ENCODE assay signal across 8 cellular contexts in the genomic region with DNA sequence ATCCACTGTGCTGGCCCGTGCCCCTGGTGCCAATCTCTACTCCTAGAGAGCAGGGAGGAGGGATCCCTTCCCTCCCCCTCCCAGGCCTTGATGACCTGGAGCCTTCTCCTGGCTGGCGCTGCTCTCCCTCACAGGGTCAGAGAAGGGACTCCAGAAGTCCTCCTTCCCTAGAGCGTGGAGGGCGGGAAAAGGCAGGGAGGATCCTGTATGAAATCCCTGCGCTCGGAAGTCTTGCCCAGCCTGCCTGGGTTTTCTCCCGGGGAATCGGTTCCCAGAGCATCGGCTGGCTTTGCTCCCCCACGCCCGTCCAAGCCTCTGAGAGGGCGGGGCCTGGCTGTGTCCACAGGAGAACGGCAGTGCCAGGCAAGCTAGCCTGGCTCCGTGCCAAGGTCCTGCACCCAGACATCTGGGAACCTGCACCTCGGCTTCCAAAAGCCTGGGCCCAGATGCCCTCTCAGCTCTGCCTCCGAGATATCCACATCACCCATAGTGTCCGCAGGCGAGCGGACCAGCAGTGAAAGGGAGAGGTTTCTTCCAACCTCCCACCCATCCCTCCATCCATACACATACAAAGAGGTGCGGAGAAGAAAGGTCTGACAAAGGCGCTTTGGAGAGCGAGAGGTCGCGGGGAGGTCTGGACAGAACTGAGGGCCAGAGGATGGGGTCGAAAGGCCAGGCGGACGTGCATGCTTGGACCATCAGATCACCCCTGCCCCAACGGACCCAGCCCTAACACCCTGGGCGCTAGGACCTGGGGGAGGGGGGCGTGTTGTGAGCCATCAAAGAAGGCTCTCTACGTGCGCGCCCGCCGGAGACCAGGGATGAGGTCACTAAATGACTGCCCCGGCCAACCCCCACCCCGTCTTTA. TPM values are rescaled to one million over a fixed set of nuclear protein-coding genes. Genes with fewer than 3 reads are reported as not detected.
DNase-seq lines count a peak whose midpoint lies in the region; ATAC-seq and TF ChIP-seq lines count a peak whose summit lies in the region.
"Had no signal": no experiment of that assay in that cellular context is flagged by ENCODE, and none has a peak within 500 bp of the region (broad histone marks: within the 10 kb centered on the region; RNA-seq: fewer than 3 reads in every experiment).

No MANE protein-coding gene starts in this region.

- peak overlapping the region; percentile 92 to 95 (median 94) for H3K4me3 Mint-ChIP-seq in brain

- H4K20me1 ChIP-seq in HCT116 (ENCODE audit: insufficient read depth): no peaks in the 10 kb centered on the region

- peaks cover 69% of the 10 kb centered on the region for H3K4me1 Mint-ChIP-seq in brain

- H3K4me3 ChIP-seq in HCT116 (replicated peaks in 1 of 2; ENCODE audit: low read depth in 1 of 2, low read length in 2 of 2) (peak overlapping the region; percentile 56 to 64), iPS-15b (ENCODE audit: low read depth, low read length) (peak overlapping the region; percentile 85)

- H3K27me3 ChIP-seq in HCT116 (ENCODE audit: insufficient read depth, low read length): no peaks in the 10 kb centered on the region
- H3K27me3 ChIP-seq in iPS-15b (ENCODE audit: control insufficient read depth, insufficient read depth, low read length): peaks cover 56% of the 10 kb centered on the region

- no peaks in the 10 kb centered on the region for H3K9me3 ChIP-seq in HCT116 (ENCODE audit: control insufficient read depth in 1 of 2, insufficient read depth in 1 of 2, low read depth in 1 of 2, low read length in 2 of 2)
- H3K9me3 ChIP-seq in iPS-15b (ENCODE audit: control insufficient read depth, insufficient read depth, low read length): no peaks in the 10 kb centered on the region

- CTCF ChIA-PET in HCT116 (lab: Charles Lee): interaction anchor here (0.7 kb wide), 1 partner anchor 38 kb away, joined by 5 read pairs; no protein-coding TSS in a partner anchor

- H3K36me3 ChIP-seq in HCT116 (ENCODE audit: control insufficient read depth in 1 of 2, insufficient read depth in 2 of 2, low read length in 2 of 2): no peaks in the 10 kb centered on the region
- no peaks in the 10 kb centered on the region for H3K36me3 ChIP-seq in iPS-15b (ENCODE audit: control insufficient read depth, insufficient read depth, low read length)

- no peak overlapping the region for H2AFZ ChIP-seq in HCT116 (ENCODE audit: low read depth, low read length, poor library complexity, severe bottlenecking)

- H3K27ac ChIP-seq in HCT116 (ENCODE audit: low read depth, low read length): no peak overlapping the region

- no peak for TF ChIP-seq POLR2A in HCT116 (IDR thresholded peaks at IDR 0.05; ENCODE audit: borderline replicate concordance, extremely low read depth, insufficient read depth, insufficient read length)

- no peak for TF ChIP-seq RAD21 in HCT116 (IDR thresholded peaks at IDR 0.05; ENCODE audit: low read depth)

- peaks cover 13% of the 10 kb centered on the region for H3K27me3 Mint-ChIP-seq in brain

- POLR2A ChIA-PET in HCT116 (lab: Charles Lee): interaction anchor here (0.6 kb wide), 1 partner anchor 235 kb away, joined by 3 read pairs; no protein-coding TSS in a partner anchor

- no peaks in the 10 kb centered on the region for H3K79me2 ChIP-seq in HCT116 (ENCODE audit: insufficient read depth, low read length)

- no TSS peak for BruUV-seq in HCT116 (replicated peaks; lab: Mats Ljungman, UMichigan)

- intact Hi-C loops in HCT116 (cut with micrococcal nuclease): loop anchor here (10.0 kb wide), 1 partner anchor 459 kb away; a partner anchor contains a TSS

- ATAC-seq in HCT116 (peak; percentile 26), GM21526 (IDR thresholded peaks at IDR 0.05; ENCODE audit: low FRiP score, unreplicated experiment) (no peak)

- no peak overlapping the region for H3K9ac ChIP-seq in HCT116 (ENCODE audit: low read length)
- H3K9ac ChIP-seq in iPS-15b (ENCODE audit: low read depth, low read length): no peak overlapping the region

- H3K4me2 ChIP-seq in HCT116 (ENCODE audit: low read length): peak overlapping the region; percentile 99

- peaks cover 0 to 3% (median 0%) of the 10 kb centered on the region in 5 experiments for H3K9me3 Mint-ChIP-seq in brain

- TF ChIP-seq CTCF in HCT116 (IDR thresholded peaks at IDR 0.05 in 2 of 3, conservative IDR thresholded peaks at IDR 0.05 in 1 of 3; ENCODE audit: borderline replicate concordance in 1 of 3, insufficient read depth in 1 of 3, low read depth in 2 of 3, low read length in 2 of 3) (no peak), brain (conservative IDR thresholded peaks at IDR 0.05) (no peak)

- DNase-seq in HCT116 (ENCODE audit: low read depth, low spot score) (no peak), RPMI7951 (ENCODE audit: low read depth) (peak; percentile 40), renal cortical epithelial cell (ENCODE audit: low read depth) (peak; percentile 11), NCI-H2196 treated with DMSO at 0.1 percent for 48 hours (lab: John Stamatoyannopoulos, UW; ENCODE audit: unreplicated experiment) (no peak)

- RAD21 ChIA-PET in HCT116 (lab: Charles Lee; ENCODE audit: low non-redundant PET in 1 of 2, low total read pairs in 2 of 2, uncharacterized antibody in 2 of 2, unreplicated experiment in 2 of 2): no interaction called here

- H3K9me2 ChIP-seq in HCT116 (ENCODE audit: insufficient read depth): no peaks in the 10 kb centered on the region

- H3K27ac Mint-ChIP-seq in brain: peak overlapping the region; percentile 91 to 98 (median 95)

- peaks cover 6% of the 10 kb centered on the region for H3K36me3 Mint-ChIP-seq in brain

- H3K4me1 ChIP-seq in HCT116 (ENCODE audit: control insufficient read depth in 1 of 2, insufficient read depth in 2 of 2, low read length in 2 of 2) (peaks cover 21 to 42% of the 10 kb centered on the region in 2 experiments), iPS-15b (ENCODE audit: control insufficient read depth, insufficient read depth, low read length) (peaks cover 18% of the 10 kb centered on the region)

TF ChIP-seq in HCT116, 20 proteins besides CTCF, POLR2A, EP300 and RAD21:
- no peak for TF ChIP-seq POLR2AphosphoS5 (IDR thresholded peaks at IDR 0.05; ENCODE audit: low read depth, low read length)
- TF ChIP-seq EGR1 (IDR thresholded peaks at IDR 0.05; ENCODE audit: low read depth): no peak
- TF ChIP-seq, protein P1, sequence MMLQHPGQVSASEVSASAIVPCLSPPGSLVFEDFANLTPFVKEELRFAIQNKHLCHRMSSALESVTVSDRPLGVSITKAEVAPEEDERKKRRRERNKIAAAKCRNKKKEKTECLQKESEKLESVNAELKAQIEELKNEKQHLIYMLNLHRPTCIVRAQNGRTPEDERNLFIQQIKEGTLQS (IDR thresholded peaks at IDR 0.05): no peak
- TF ChIP-seq CEBPB (IDR thresholded peaks at IDR 0.05; ENCODE audit: low read depth): no peak
- peak; percentile 58; the same call in 1 of the 2 replicates for TF ChIP-seq SP1 (IDR thresholded peaks at IDR 0.05; ENCODE audit: low read depth)
- TF ChIP-seq ELF1 (IDR thresholded peaks at IDR 0.05; ENCODE audit: borderline replicate concordance, low read depth): no peak
- no peak for TF ChIP-seq EZH2phosphoT487 (IDR thresholded peaks at IDR 0.05; ENCODE audit: borderline replicate concordance)
- peak; percentile 97 for TF ChIP-seq TCF7L2 (IDR thresholded peaks at IDR 0.05; ENCODE audit: borderline replicate concordance, extremely low read depth, insufficient read depth, insufficient read length)
- no peak for TF ChIP-seq CBX3 (IDR thresholded peaks at IDR 0.05; ENCODE audit: low read depth)
- TF ChIP-seq EZH2 (IDR thresholded peaks at IDR 0.05): no peak
- TF ChIP-seq, protein P2, sequence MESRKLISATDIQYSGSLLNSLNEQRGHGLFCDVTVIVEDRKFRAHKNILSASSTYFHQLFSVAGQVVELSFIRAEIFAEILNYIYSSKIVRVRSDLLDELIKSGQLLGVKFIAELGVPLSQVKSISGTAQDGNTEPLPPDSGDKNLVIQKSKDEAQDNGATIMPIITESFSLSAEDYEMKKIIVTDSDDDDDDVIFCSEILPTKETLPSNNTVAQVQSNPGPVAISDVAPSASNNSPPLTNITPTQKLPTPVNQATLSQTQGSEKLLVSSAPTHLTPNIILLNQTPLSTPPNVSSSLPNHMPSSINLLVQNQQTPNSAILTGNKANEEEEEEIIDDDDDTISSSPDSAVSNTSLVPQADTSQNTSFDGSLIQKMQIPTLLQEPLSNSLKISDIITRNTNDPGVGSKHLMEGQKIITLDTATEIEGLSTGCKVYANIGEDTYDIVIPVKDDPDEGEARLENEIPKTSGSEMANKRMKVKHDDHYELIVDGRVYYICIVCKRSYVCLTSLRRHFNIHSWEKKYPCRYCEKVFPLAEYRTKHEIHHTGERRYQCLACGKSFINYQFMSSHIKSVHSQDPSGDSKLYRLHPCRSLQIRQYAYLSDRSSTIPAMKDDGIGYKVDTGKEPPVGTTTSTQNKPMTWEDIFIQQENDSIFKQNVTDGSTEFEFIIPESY (IDR thresholded peaks at IDR 0.05; ENCODE audit: extremely low read depth, insufficient replicate concordance, low read length): no peak
- TF ChIP-seq, protein P3, sequence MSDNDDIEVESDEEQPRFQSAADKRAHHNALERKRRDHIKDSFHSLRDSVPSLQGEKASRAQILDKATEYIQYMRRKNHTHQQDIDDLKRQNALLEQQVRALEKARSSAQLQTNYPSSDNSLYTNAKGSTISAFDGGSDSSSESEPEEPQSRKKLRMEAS (IDR thresholded peaks at IDR 0.05): no peak
- no peak for TF ChIP-seq SRF (IDR thresholded peaks at IDR 0.05; ENCODE audit: low read depth)
- no peak for TF ChIP-seq ZFX (IDR thresholded peaks at IDR 0.05)
- no peak for TF ChIP-seq ZNF274 (IDR thresholded peaks at IDR 0.05; ENCODE audit: low read depth, low read length)

RNA-seq across cellular contexts. Expression of a gene that starts 1.1 kb away (rescaled TPM):
- total RNA-seq in HCT116 (2021; ENCODE audit: unreplicated experiment) (16.4 TPM), renal cortical epithelial cell (1.7 and 3.6 TPM in 2 replicates)
- polyA plus RNA-seq in HCT116 (2012): 7.5 and 10.2 TPM in 2 replicates
- total RNA-seq in RPMI7951 (2014; rRNA removed; shearing (Covaris generic)): 0.78 and 0.96 TPM in 2 replicates
- 27.6 TPM for polyA plus RNA-seq in brain (ENCODE audit: insufficient read depth, low read depth, low replicate concordance)

RNA-seq across cellular contexts. Expression of a gene that starts 36.1 kb away (rescaled TPM):
- total RNA-seq in HCT116 (2021; ENCODE audit: unreplicated experiment) (not detected), renal cortical epithelial cell (not detected in 2 replicates)
- not detected in 2 replicates for polyA plus RNA-seq in HCT116 (2012)
- not detected in 2 replicates for total RNA-seq in RPMI7951 (2014; rRNA removed; shearing (Covaris generic))
- not detected for polyA plus RNA-seq in brain (ENCODE audit: insufficient read depth, low read depth, low replicate concordance)
- total RNA-seq: T-helper 2 cell treated with Interferon-gamma antibody and Interleukin-4, amounts not matched to agents 100 ng/mL and 5 ng/mL, for 36 hours had no signal

RNA-seq across cellular contexts. Expression of a gene that starts 47.5 kb away (rescaled TPM):
- total RNA-seq in HCT116 (2021; ENCODE audit: unreplicated experiment) (0.52 TPM), renal cortical epithelial cell (not detected in 2 replicates)
- polyA plus RNA-seq in HCT116 (2012): 0.98 and 1.2 TPM in 2 replicates
- not detected in 2 replicates for total RNA-seq in RPMI7951 (2014; rRNA removed; shearing (Covaris generic))
- not detected for polyA plus RNA-seq in brain (ENCODE audit: insufficient read depth, low read depth, low replicate concordance)
- total RNA-seq: T-helper 2 cell treated with Interferon-gamma antibody and Interleukin-4, amounts not matched to agents 100 ng/mL and 5 ng/mL, for 36 hours had no signal

RNA-seq across cellular contexts. Expression of a gene that starts 59.2 kb away (rescaled TPM):
- not detected for total RNA-seq in HCT116 (2021; ENCODE audit: unreplicated experiment)
- polyA plus RNA-seq in HCT116 (2012): not detected in 2 replicates
- not detected in 2 replicates for total RNA-seq in RPMI7951 (2014; rRNA removed; shearing (Covaris generic))
- not detected for polyA plus RNA-seq in brain (ENCODE audit: insufficient read depth, low read depth, low replicate concordance)
- not detected in 2 replicates for total RNA-seq in renal cortical epithelial cell
- total RNA-seq: T-helper 2 cell treated with Interferon-gamma antibody and Interleukin-4, amounts not matched to agents 100 ng/mL and 5 ng/mL, for 36 hours had no signal

Comparison
In these comparisons a context has a peak if more than half of its experiments do, and no peak if none do; other contexts are left out.
1. DNase-seq: peak in RPMI7951 (single experiment) and renal cortical epithelial cell (single experiment); none in HCT116 (single experiment) and NCI-H2196 treated with DMSO at 0.1 percent for 48 hours (single experiment).